16 cellular contexts compared by ENCODE assay signal in the genomic region with DNA sequence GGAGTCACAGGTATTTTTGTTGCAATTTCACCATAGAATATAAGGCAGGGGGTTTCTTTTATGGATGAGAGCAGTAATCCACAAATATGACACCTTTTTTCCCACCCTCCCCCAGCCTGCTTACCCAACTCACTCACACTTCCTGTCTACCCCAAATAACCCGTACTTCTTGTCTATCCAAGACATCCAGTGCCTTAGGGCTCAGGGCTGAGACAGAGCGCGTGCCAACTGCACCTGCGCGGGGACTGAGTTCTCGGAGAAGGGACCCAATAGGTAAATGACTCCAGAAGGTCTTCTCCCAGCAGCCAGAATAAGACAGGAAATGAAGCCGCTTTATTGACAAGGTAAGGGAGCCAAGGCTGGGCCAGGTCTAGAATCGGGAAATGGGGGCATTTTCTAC.
"Had no signal": no experiment of that assay in that cellular context is flagged by ENCODE, and none has a peak within 500 bp of the region (broad histone marks: within the 10 kb centered on the region; RNA-seq: fewer than 3 reads in every experiment).

No MANE protein-coding gene starts in this region.

- H3K9me3 ChIP-seq: esophagus squamous epithelium, mucosa of descending colon, tibial artery had no signal

- DNase-seq: activated CD4-positive, alpha-beta T cell treated with anti-CD3 and anti-CD28 coated beads, Interleukin-2, amount 50 U/mL, for 1 hour; amygdala; cerebellar nuclear complex; endodermal cell; esophagus squamous epithelium; foreskin fibroblast; immature natural killer cell; mucosa of descending colon; naive thymus-derived CD8-positive, alpha-beta T cell; posterior cingulate gyrus; right cardiac atrium; T-helper 17 cell; tibial artery had no signal

- H3K36me3 Mint-ChIP-seq: activated naive CD4-positive, alpha-beta T cell treated with anti-CD3 and anti-CD28 coated beads, Interleukin-2, amount 50 U/mL, for 24 hours; brain; immature natural killer cell; naive thymus-derived CD8-positive, alpha-beta T cell; stimulated activated effector memory CD8-positive, alpha-beta T cell treated with anti-CD3 and anti-CD28 coated beads, Interleukin-12 subunit alpha, Interleukin-12 subunit beta, amount 100 ng/mL, for 72 hours had no signal

- H3K4me1 ChIP-seq: tibial artery had no signal

- H3K36me3 ChIP-seq: esophagus squamous epithelium, tibial artery had no signal

- H3K4me3 ChIP-seq: mucosa of descending colon, tibial artery had no signal

- H3K4me3 Mint-ChIP-seq: activated naive CD4-positive, alpha-beta T cell treated with anti-CD3 and anti-CD28 coated beads, Interleukin-2, amount 50 U/mL, for 24 hours; brain; endodermal cell; immature natural killer cell; naive thymus-derived CD8-positive, alpha-beta T cell; stimulated activated effector memory CD8-positive, alpha-beta T cell treated with anti-CD3 and anti-CD28 coated beads, Interleukin-12 subunit alpha, Interleukin-12 subunit beta, amount 100 ng/mL, for 72 hours; T-helper 17 cell had no signal

- H3K27ac ChIP-seq: esophagus squamous epithelium, tibial artery had no signal

- H3K4me1 Mint-ChIP-seq: activated naive CD4-positive, alpha-beta T cell treated with anti-CD3 and anti-CD28 coated beads, Interleukin-2, amount 50 U/mL, for 24 hours; naive thymus-derived CD8-positive, alpha-beta T cell; T-helper 17 cell had no signal

- H3K27ac Mint-ChIP-seq: activated naive CD4-positive, alpha-beta T cell treated with anti-CD3 and anti-CD28 coated beads, Interleukin-2, amount 50 U/mL, for 24 hours; brain; endodermal cell; immature natural killer cell; naive thymus-derived CD8-positive, alpha-beta T cell; stimulated activated effector memory CD8-positive, alpha-beta T cell treated with anti-CD3 and anti-CD28 coated beads, Interleukin-12 subunit alpha, Interleukin-12 subunit beta, amount 100 ng/mL, for 72 hours; T-helper 17 cell had no signal

- ATAC-seq: mucosa of descending colon; naive thymus-derived CD8-positive, alpha-beta T cell; right cardiac atrium; stimulated activated effector memory CD8-positive, alpha-beta T cell treated with anti-CD3 and anti-CD28 coated beads, Interleukin-12 subunit alpha, Interleukin-12 subunit beta, amount 100 ng/mL, for 72 hours; T-helper 17 cell had no signal

- H3K27me3 ChIP-seq: esophagus squamous epithelium had no signal

- H3K9me3 Mint-ChIP-seq: activated naive CD4-positive, alpha-beta T cell treated with anti-CD3 and anti-CD28 coated beads, Interleukin-2, amount 50 U/mL, for 24 hours; brain; endodermal cell; immature natural killer cell; naive thymus-derived CD8-positive, alpha-beta T cell; stimulated activated effector memory CD8-positive, alpha-beta T cell treated with anti-CD3 and anti-CD28 coated beads, Interleukin-12 subunit alpha, Interleukin-12 subunit beta, amount 100 ng/mL, for 72 hours had no signal
